In genomic region chr12:57012600-57013465, GRCh38 we compare ENCODE assay signal across 12 cellular contexts. TPM values are rescaled to one million over a fixed set of nuclear protein-coding genes. Genes with fewer than 3 reads are reported as not detected.
DNase-seq lines count a peak whose midpoint lies in the region; ATAC-seq and FAIRE-seq lines count a peak whose summit lies in the region.
"Had no signal": no experiment of that assay in that cellular context is flagged by ENCODE, and none has a peak within 500 bp of the region (broad histone marks: within the 10 kb centered on the region; RNA-seq: fewer than 3 reads in every experiment).

No MANE protein-coding gene starts in this region.

- H3K4me3 Mint-ChIP-seq in activated naive CD4-positive, alpha-beta T cell treated with anti-CD3 and anti-CD28 coated beads, Interleukin-2, amount 50 U/mL, for 24 hours = no peak overlapping the region
- peak overlapping the region in 3 of 4 donors; percentile 6 to 46 (median 10) for H3K4me3 Mint-ChIP-seq in IgD-negative memory B cell
- H3K4me3 Mint-ChIP-seq in stimulated activated naive B cell treated with anti-CD40 and anti-IgM and Interleukin-4, amounts not matched to agents 10 μg/mL and 1 μg/mL and 100 μg/mL, for 72 hours = peak overlapping the region in 1 of 2 donors; percentile 2
- no peak overlapping the region for H3K4me3 Mint-ChIP-seq in activated CD4-positive, alpha-beta memory T cell treated with anti-CD3 and anti-CD28 coated beads for 36 hours
- H3K4me3 Mint-ChIP-seq: neural crest cell had no signal

- H3K79me2 ChIP-seq in Karpas-422 (ENCODE audit: low read length) = no peaks in the 10 kb centered on the region

- no peak overlapping the region for H3K4me2 ChIP-seq in Karpas-422 (ENCODE audit: low read depth, low read length, poor library complexity, severe bottlenecking)

- H4K20me1 ChIP-seq in Karpas-422 (ENCODE audit: insufficient read depth, low read depth, low read length) = no peaks in the 10 kb centered on the region

- no peak for FAIRE-seq in small intestine (lab: Jason Lieb, UNC)

- H3K4me1 Mint-ChIP-seq in activated naive CD4-positive, alpha-beta T cell treated with anti-CD3 and anti-CD28 coated beads, Interleukin-2, amount 50 U/mL, for 24 hours = peaks cover 62% of the 10 kb centered on the region
- H3K4me1 Mint-ChIP-seq in IgD-negative memory B cell = peaks cover 10 to 20% (median 18%) of the 10 kb centered on the region in 3 donors
- peaks cover 27 to 45% of the 10 kb centered on the region in 2 donors for H3K4me1 Mint-ChIP-seq in stimulated activated naive B cell treated with anti-CD40 and anti-IgM and Interleukin-4, amounts not matched to agents 10 μg/mL and 1 μg/mL and 100 μg/mL, for 72 hours
- H3K4me1 Mint-ChIP-seq in activated CD4-positive, alpha-beta memory T cell treated with anti-CD3 and anti-CD28 coated beads for 36 hours (ENCODE audit: low read depth) = peaks cover 37% of the 10 kb centered on the region

- H3K4me1 ChIP-seq in small intestine (ENCODE audit: control insufficient read depth in 2 of 2, insufficient read depth in 1 of 2, low read depth in 1 of 2, low read length in 1 of 2) (peaks cover 0 to 3% of the 10 kb centered on the region in 2 donors), Karpas-422 (ENCODE audit: low read length) (peaks cover 6% of the 10 kb centered on the region)

- peak; percentile 56 for ATAC-seq in GM21825 (IDR thresholded peaks at IDR 0.05; ENCODE audit: unreplicated experiment)
- ATAC-seq in stimulated activated naive B cell treated with anti-CD40 and anti-IgM and Interleukin-4, amounts not matched to agents 10 μg/mL and 1 μg/mL and 100 μg/mL, for 72 hours (replicated peaks) = peak; percentile 95 to 96

- H3K36me3 ChIP-seq in small intestine (ENCODE audit: control insufficient read depth in 2 of 2, insufficient read depth in 2 of 2, low read length in 2 of 2) (no peaks in the 10 kb centered on the region), Karpas-422 (ENCODE audit: insufficient read depth, low read length) (no peaks in the 10 kb centered on the region)

- H3K27ac ChIP-seq in small intestine (ENCODE audit: low read depth in 1 of 2, low read length in 1 of 2) = no peak overlapping the region
- no peak overlapping the region for H3K27ac ChIP-seq in Karpas-422 (ENCODE audit: low read length)

- no peaks in the 10 kb centered on the region for H3K27me3 ChIP-seq in small intestine (ENCODE audit: control insufficient read depth in 2 of 2, insufficient read depth in 2 of 2, low read length in 2 of 2)
- H3K27me3 ChIP-seq in Karpas-422 (ENCODE audit: low read length) = no peaks in the 10 kb centered on the region

- no peak overlapping the region for H3K9ac ChIP-seq in Karpas-422 (ENCODE audit: low read length)

- 80 to 82% (median 81%) methylated on average over 6 to 7 of the region's 7 CpGs for WGBS in small intestine, 3 donors

- H3K9me3 ChIP-seq in small intestine (ENCODE audit: control insufficient read depth, low read depth) (no peaks in the 10 kb centered on the region), Karpas-422 (ENCODE audit: low read length) (no peaks in the 10 kb centered on the region)

- no peaks in the 10 kb centered on the region for H3K9me2 ChIP-seq in Karpas-422 (replicated peaks; ENCODE audit: insufficient read depth, low read length)

- H3K9me3 Mint-ChIP-seq in activated naive CD4-positive, alpha-beta T cell treated with anti-CD3 and anti-CD28 coated beads, Interleukin-2, amount 50 U/mL, for 24 hours = no peaks in the 10 kb centered on the region
- no peaks in the 10 kb centered on the region for H3K9me3 Mint-ChIP-seq in IgD-negative memory B cell
- H3K9me3 Mint-ChIP-seq in stimulated activated naive B cell treated with anti-CD40 and anti-IgM and Interleukin-4, amounts not matched to agents 10 μg/mL and 1 μg/mL and 100 μg/mL, for 72 hours = no peaks in the 10 kb centered on the region
- H3K9me3 Mint-ChIP-seq in activated CD4-positive, alpha-beta memory T cell treated with anti-CD3 and anti-CD28 coated beads for 36 hours = no peaks in the 10 kb centered on the region
- H3K9me3 Mint-ChIP-seq: neural crest cell had no signal

- no peaks in the 10 kb centered on the region for H3K27me3 Mint-ChIP-seq in activated naive CD4-positive, alpha-beta T cell treated with anti-CD3 and anti-CD28 coated beads, Interleukin-2, amount 50 U/mL, for 24 hours
- peaks cover 3% of the 10 kb centered on the region for H3K27me3 Mint-ChIP-seq in IgD-negative memory B cell
- H3K27me3 Mint-ChIP-seq in stimulated activated naive B cell treated with anti-CD40 and anti-IgM and Interleukin-4, amounts not matched to agents 10 μg/mL and 1 μg/mL and 100 μg/mL, for 72 hours = peaks cover 20 to 29% of the 10 kb centered on the region in 2 donors
- peaks cover 4% of the 10 kb centered on the region for H3K27me3 Mint-ChIP-seq in activated CD4-positive, alpha-beta memory T cell treated with anti-CD3 and anti-CD28 coated beads for 36 hours

- CTCF ChIA-PET in activated CD4-positive, alpha-beta memory T cell treated with anti-CD3 and anti-CD28 coated beads for 36 hours (lab: Charles Lee) = interaction anchor here (1.0 to 2.9 kb wide), 5 partner anchors 12 to 111 kb away, joined by 3 to 28 read pairs (median 4); no protein-coding TSS in a partner anchor

- intact Hi-C loops in activated CD4-positive, alpha-beta memory T cell treated with anti-CD3 and anti-CD28 coated beads for 36 hours (cut with micrococcal nuclease) = no loop called here

- H3K27ac Mint-ChIP-seq in activated naive CD4-positive, alpha-beta T cell treated with anti-CD3 and anti-CD28 coated beads, Interleukin-2, amount 50 U/mL, for 24 hours = peak overlapping the region; percentile 18
- H3K27ac Mint-ChIP-seq in IgD-negative memory B cell = peak overlapping the region in 1 of 3 donors; percentile 74
- H3K27ac Mint-ChIP-seq in stimulated activated naive B cell treated with anti-CD40 and anti-IgM and Interleukin-4, amounts not matched to agents 10 μg/mL and 1 μg/mL and 100 μg/mL, for 72 hours = peak overlapping the region; percentile 1
- H3K27ac Mint-ChIP-seq in activated CD4-positive, alpha-beta memory T cell treated with anti-CD3 and anti-CD28 coated beads for 36 hours = no peak overlapping the region

- DNase-seq in activated naive CD4-positive, alpha-beta T cell treated with Interleukin-2 at 50 U/mL for 16 hours = no peak
- DNase-seq in stimulated activated naive B cell treated with anti-CD40 and anti-IgM and Interleukin-4, amounts not matched to agents 10 μg/mL and 1 μg/mL and 100 μg/mL, for 72 hours = peak; percentile 40
- no peak for DNase-seq in activated CD4-positive, alpha-beta memory T cell treated with anti-CD3 and anti-CD28 coated beads for 36 hours
- DNase-seq in small intestine (no peak), Karpas-422 (no peak)
- DNase-seq: hippocampal formation, SIG-M5 had no signal

- no peak overlapping the region for H3K4me3 ChIP-seq in small intestine (ENCODE audit: low read depth in 1 of 2, low read length in 2 of 2)
- H3K4me3 ChIP-seq in Karpas-422 (ENCODE audit: low read length) = no peak overlapping the region

- no peak overlapping the region for H2AFZ ChIP-seq in Karpas-422 (ENCODE audit: low read length)

- POLR2A ChIA-PET in activated CD4-positive, alpha-beta memory T cell treated with anti-CD3 and anti-CD28 coated beads for 36 hours (lab: Charles Lee) = no interaction called here

- H3K36me3 Mint-ChIP-seq in activated naive CD4-positive, alpha-beta T cell treated with anti-CD3 and anti-CD28 coated beads, Interleukin-2, amount 50 U/mL, for 24 hours = no peaks in the 10 kb centered on the region
- no peaks in the 10 kb centered on the region for H3K36me3 Mint-ChIP-seq in IgD-negative memory B cell
- H3K36me3 Mint-ChIP-seq in stimulated activated naive B cell treated with anti-CD40 and anti-IgM and Interleukin-4, amounts not matched to agents 10 μg/mL and 1 μg/mL and 100 μg/mL, for 72 hours = no peaks in the 10 kb centered on the region
- no peaks in the 10 kb centered on the region for H3K36me3 Mint-ChIP-seq in activated CD4-positive, alpha-beta memory T cell treated with anti-CD3 and anti-CD28 coated beads for 36 hours

RNA-seq across cellular contexts. Expression of gene TAC3, which starts 3.5 kb away (rescaled TPM):
- polyA plus RNA-seq in IgD-negative memory B cell (not detected), small intestine (1 to 10 TPM; 3.4 to 8.9 (median 6.0) TPM)
- total RNA-seq in activated CD4-positive, alpha-beta memory T cell treated with anti-CD3 and anti-CD28 coated beads for 36 hours = not detected
- total RNA-seq in Karpas-422 (2014; rRNA removed; shearing (Covaris generic); ENCODE audit: low replicate concordance) = not detected in 2 replicates
- total RNA-seq: M059J had no signal

RNA-seq across cellular contexts. Expression of gene ZBTB39, which starts 6.5 kb away (rescaled TPM):
- polyA plus RNA-seq in IgD-negative memory B cell (3.2 TPM), small intestine (1 to 10 TPM in 2 of 3 donors, under 1 TPM in 1; 0.81 to 2.6 (median 1.1) TPM)
- total RNA-seq in activated CD4-positive, alpha-beta memory T cell treated with anti-CD3 and anti-CD28 coated beads for 36 hours = 1 to 10 TPM; 5.5 to 5.7 TPM
- total RNA-seq in Karpas-422 (2014; rRNA removed; shearing (Covaris generic); ENCODE audit: low replicate concordance) = 10.0 and 10.7 TPM in 2 replicates

RNA-seq across cellular contexts. Expression of gene MYO1A, which starts 37.1 kb away (rescaled TPM):
- polyA plus RNA-seq in IgD-negative memory B cell (not detected), small intestine (100 to 1,000 TPM; 202 to 971 (median 775) TPM)
- under 1 TPM; 0.61 to 0.97 TPM for total RNA-seq in activated CD4-positive, alpha-beta memory T cell treated with anti-CD3 and anti-CD28 coated beads for 36 hours
- total RNA-seq in Karpas-422 (2014; rRNA removed; shearing (Covaris generic); ENCODE audit: low replicate concordance) = 0.11 and 3.8 TPM in 2 replicates
- total RNA-seq: M059J had no signal

RNA-seq across cellular contexts. Expression of gene RDH16, which starts 55.4 kb away (rescaled TPM):
- polyA plus RNA-seq in IgD-negative memory B cell = 0.09 TPM
- total RNA-seq in activated CD4-positive, alpha-beta memory T cell treated with anti-CD3 and anti-CD28 coated beads for 36 hours = under 1 TPM; 0.26 to 0.46 TPM
- polyA plus RNA-seq in small intestine = under 1 TPM in 1 of 3 donors, not detected in 2; 0.12 TPM
- 0.11 TPM in 1 of 2 replicates, not detected in the other for total RNA-seq in Karpas-422 (2014; rRNA removed; shearing (Covaris generic); ENCODE audit: low replicate concordance)
- total RNA-seq: M059J had no signal

Comparison
In these comparisons a context has a peak if more than half of its experiments do, and no peak if none do; other contexts are left out.
1. H3K4me3 Mint-ChIP-seq: peak in IgD-negative memory B cell (3 of 4); none in activated naive CD4-positive, alpha-beta T cell treated with anti-CD3 and anti-CD28 coated beads, Interleukin-2, amount 50 U/mL, for 24 hours (single experiment) and activated CD4-positive, alpha-beta memory T cell treated with anti-CD3 and anti-CD28 coated beads for 36 hours (single experiment).